34 cellular contexts compared by ENCODE assay signal in the genomic region with DNA sequence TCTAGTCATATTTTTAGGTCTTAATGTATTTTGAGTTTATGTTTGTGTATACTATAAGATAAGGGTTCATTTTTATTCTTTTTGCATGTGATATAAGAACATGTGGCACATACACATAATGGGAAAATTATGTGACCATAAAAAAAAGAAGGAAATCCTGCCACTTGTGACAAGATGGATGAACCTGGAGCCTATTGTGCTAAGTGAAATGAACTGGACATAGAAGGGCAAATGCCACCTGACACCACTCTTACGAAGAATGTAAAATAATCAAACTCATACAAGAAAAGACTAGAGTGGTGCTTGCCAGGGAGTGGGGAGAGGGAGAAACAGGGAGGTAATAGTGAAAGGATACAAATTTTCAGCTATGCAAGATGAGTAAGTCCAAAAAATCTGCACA.
"Had no signal": no experiment of that assay in that cellular context is flagged by ENCODE, and none has a peak within 500 bp of the region (broad histone marks: within the 10 kb centered on the region; RNA-seq: fewer than 3 reads in every experiment).

No MANE protein-coding gene starts in this region.

- H3K27me3 Mint-ChIP-seq: activated B cell treated with CpG ODN at 0.5 μM for 24 hours; central memory CD8-positive, alpha-beta T cell had no signal

- H3K27ac Mint-ChIP-seq: activated CD4-positive, alpha-beta memory T cell treated with anti-CD3 and anti-CD28 coated beads for 36 hours; activated naive CD4-positive, alpha-beta T cell treated with anti-CD3 and anti-CD28 coated beads, Interleukin-2, amount 10 ng/mL, durations not matched to agents 7 days and 5 days; activated naive CD8-positive, alpha-beta T cell; activated naive CD8-positive, alpha-beta T cell treated with anti-CD3 and anti-CD28 coated beads, Interleukin-2, amount 50 U/mL, for 24 hours had no signal

- H3K4me3 ChIP-seq: Peyer's patch had no signal

- H3K36me3 ChIP-seq: brain microvascular endothelial cell, Peyer's patch had no signal

- H3K36me3 Mint-ChIP-seq: activated CD4-positive, alpha-beta memory T cell treated with anti-CD3 and anti-CD28 coated beads for 36 hours; activated naive CD4-positive, alpha-beta T cell treated with anti-CD3 and anti-CD28 coated beads, Interleukin-2, amount 10 ng/mL, durations not matched to agents 7 days and 5 days; activated naive CD8-positive, alpha-beta T cell had no signal

- H3K9me3 Mint-ChIP-seq: activated B cell treated with CpG ODN at 0.5 μM for 24 hours; activated CD4-positive, alpha-beta memory T cell treated with anti-CD3 and anti-CD28 coated beads for 36 hours; activated naive CD4-positive, alpha-beta T cell treated with anti-CD3 and anti-CD28 coated beads, Interleukin-2, amount 10 ng/mL, durations not matched to agents 7 days and 5 days; activated naive CD8-positive, alpha-beta T cell treated with anti-CD3 and anti-CD28 coated beads, Interleukin-2, amount 50 U/mL, for 24 hours; central memory CD8-positive, alpha-beta T cell had no signal

- H3K9me3 ChIP-seq: Peyer's patch had no signal

- H3K27me3 ChIP-seq: brain microvascular endothelial cell, Peyer's patch had no signal

- H3K4me1 Mint-ChIP-seq: activated naive CD4-positive, alpha-beta T cell treated with anti-CD3 and anti-CD28 coated beads, Interleukin-2, amount 10 ng/mL, durations not matched to agents 7 days and 5 days had no signal

- ATAC-seq: activated naive CD8-positive, alpha-beta T cell treated with anti-CD3 and anti-CD28 coated beads, Interleukin-2, amount 50 U/mL, for 24 hours; PC-3; SK-N-SH treated with all-trans-retinoic acid at 6 μM for 48 hours had no signal

- DNase-seq: activated B cell treated with CpG ODN at 0.5 μM for 24 hours; activated CD4-positive, alpha-beta memory T cell treated with anti-CD3 and anti-CD28 coated beads for 36 hours; activated CD4-positive, alpha-beta T cell treated with anti-CD3 and anti-CD28 coated beads for 4 hours; activated CD4-positive, alpha-beta T cell treated with anti-CD3 and anti-CD28 coated beads, Interleukin-2, amount 50 U/mL, for 1 hour; activated CD4-positive, CD25-positive, alpha-beta regulatory T cell treated with anti-CD3 and anti-CD28 coated beads, Interleukin-2, amount 50 U/mL, for 72 hours; activated CD8-positive, alpha-beta memory T cell treated with anti-CD3 and anti-CD28 coated beads, Interleukin-2, amount 50 U/mL, for 48 hours; activated effector memory CD4-positive, alpha-beta T cell treated with Interleukin-2 at 50 U/mL for 16 hours; activated naive CD4-positive, alpha-beta T cell treated with anti-CD3 and anti-CD28 coated beads, Interleukin-2, amount 10 ng/mL, durations not matched to agents 7 days and 5 days; activated naive CD8-positive, alpha-beta T cell treated with anti-CD3 and anti-CD28 coated beads, Interleukin-2, amount 50 U/mL, for 24 hours; activated T-cell treated with anti-CD3 and anti-CD28 coated beads, Interleukin-2, amount 50 U/mL, for 48 hours; anterior cingulate cortex; brain microvascular endothelial cell; MM.1S; MV-4-11; NCI-H1092; NCI-H1436 treated with DMSO at 0.1 percent for 48 hours; NCI-H187 treated with DMSO at 0.1 percent for 48 hours; NCI-H2081; NCI-H510A; NCI-H526; NCI-H748 treated with DMSO at 0.1 percent for 48 hours; NK-92 treated with Interleukin-12 subunit alpha and Interleukin-12 subunit beta, amount 100 ng/mL, for 24 hours; PC-3; Peyer's patch; RPMI8226; SHP77 treated with DMSO at 0.1 percent for 48 hours; SW 1271; T-helper 1 cell; T-helper 2 cell; T-helper 9 cell had no signal

- H3K27ac ChIP-seq: brain microvascular endothelial cell, Peyer's patch, VCaP had no signal

- H3K4me3 Mint-ChIP-seq: activated B cell treated with CpG ODN at 0.5 μM for 24 hours; activated CD4-positive, alpha-beta memory T cell treated with anti-CD3 and anti-CD28 coated beads for 36 hours; activated naive CD4-positive, alpha-beta T cell treated with anti-CD3 and anti-CD28 coated beads, Interleukin-2, amount 10 ng/mL, durations not matched to agents 7 days and 5 days; activated naive CD8-positive, alpha-beta T cell; activated naive CD8-positive, alpha-beta T cell treated with anti-CD3 and anti-CD28 coated beads, Interleukin-2, amount 50 U/mL, for 24 hours; central memory CD8-positive, alpha-beta T cell had no signal
